In the genomic region with DNA sequence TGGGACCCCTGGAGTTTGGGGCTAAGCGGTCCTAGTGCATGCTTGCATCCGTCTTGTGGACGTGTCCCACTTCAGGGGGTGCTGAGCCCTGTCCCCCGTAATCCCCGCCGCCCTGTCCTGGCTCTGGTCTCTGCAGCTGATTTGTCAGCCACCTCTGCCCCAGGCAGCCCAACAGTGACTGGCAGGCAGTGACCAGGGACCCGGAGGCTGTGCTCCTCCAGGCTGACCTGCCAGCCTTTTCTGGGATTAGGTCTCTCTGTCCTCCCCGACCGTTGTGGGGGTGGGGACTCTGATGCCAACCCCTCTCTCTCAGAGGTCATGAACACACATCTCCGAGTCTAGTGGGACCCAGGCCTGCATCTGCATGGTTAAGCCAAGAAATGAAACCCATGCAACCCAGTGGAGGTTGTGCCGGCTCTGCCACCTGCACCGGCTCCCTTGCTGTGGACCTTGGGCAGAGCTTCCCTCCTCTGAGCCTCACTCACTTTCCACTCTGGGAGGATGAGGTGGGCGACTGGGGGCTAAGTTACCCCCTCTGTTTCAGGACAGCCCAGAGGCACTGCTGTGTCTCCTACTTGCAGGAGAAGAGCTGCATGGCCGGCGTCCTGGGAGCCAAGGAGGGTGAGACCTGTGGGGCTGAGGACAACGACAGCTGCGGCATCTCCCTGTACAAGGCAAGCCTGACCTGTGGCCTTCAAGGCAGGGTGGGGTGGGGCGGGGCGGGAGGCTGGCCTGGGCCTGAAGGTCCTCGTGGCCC, we compare ENCODE assay signal across 1 cellular context.
TF ChIP-seq lines count a peak whose summit lies in the region.

No MANE protein-coding gene starts in this region.

TF ChIP-seq in K562, 482 proteins besides CTCF, POLR2A, EP300 and RAD21 (continued from another document):
- TF ChIP-seq RBBP5 (IDR thresholded peaks at IDR 0.05; ENCODE audit: borderline replicate concordance, insufficient read depth, low read length, poor library complexity, severe bottlenecking) (no peak), ETS2 (tag; IDR thresholded peaks at IDR 0.05; ENCODE audit: borderline replicate concordance, poor library complexity, severe bottlenecking) (no peak), LCOR (CRISPR knock-in tag; IDR thresholded peaks at IDR 0.05) (no peak), DPF2 (IDR thresholded peaks at IDR 0.05) (no peak), ZC3H11A (IDR thresholded peaks at IDR 0.05; ENCODE audit: low read depth, low read length) (no peak), MEIS2 (IDR thresholded peaks at IDR 0.05; ENCODE audit: partially characterized antibody) (no peak), NCOA2 (IDR thresholded peaks at IDR 0.05; ENCODE audit: partially characterized antibody in 2 of 2) (no peak), CBFA2T3 (IDR thresholded peaks at IDR 0.05) (no peak)
- TF ChIP-seq, protein P1, sequence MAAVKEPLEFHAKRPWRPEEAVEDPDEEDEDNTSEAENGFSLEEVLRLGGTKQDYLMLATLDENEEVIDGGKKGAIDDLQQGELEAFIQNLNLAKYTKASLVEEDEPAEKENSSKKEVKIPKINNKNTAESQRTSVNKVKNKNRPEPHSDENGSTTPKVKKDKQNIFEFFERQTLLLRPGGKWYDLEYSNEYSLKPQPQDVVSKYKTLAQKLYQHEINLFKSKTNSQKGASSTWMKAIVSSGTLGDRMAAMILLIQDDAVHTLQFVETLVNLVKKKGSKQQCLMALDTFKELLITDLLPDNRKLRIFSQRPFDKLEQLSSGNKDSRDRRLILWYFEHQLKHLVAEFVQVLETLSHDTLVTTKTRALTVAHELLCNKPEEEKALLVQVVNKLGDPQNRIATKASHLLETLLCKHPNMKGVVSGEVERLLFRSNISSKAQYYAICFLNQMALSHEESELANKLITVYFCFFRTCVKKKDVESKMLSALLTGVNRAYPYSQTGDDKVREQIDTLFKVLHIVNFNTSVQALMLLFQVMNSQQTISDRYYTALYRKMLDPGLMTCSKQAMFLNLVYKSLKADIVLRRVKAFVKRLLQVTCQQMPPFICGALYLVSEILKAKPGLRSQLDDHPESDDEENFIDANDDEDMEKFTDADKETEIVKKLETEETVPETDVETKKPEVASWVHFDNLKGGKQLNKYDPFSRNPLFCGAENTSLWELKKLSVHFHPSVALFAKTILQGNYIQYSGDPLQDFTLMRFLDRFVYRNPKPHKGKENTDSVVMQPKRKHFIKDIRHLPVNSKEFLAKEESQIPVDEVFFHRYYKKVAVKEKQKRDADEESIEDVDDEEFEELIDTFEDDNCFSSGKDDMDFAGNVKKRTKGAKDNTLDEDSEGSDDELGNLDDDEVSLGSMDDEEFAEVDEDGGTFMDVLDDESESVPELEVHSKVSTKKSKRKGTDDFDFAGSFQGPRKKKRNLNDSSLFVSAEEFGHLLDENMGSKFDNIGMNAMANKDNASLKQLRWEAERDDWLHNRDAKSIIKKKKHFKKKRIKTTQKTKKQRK (IDR thresholded peaks at IDR 0.05; ENCODE audit: borderline replicate concordance, low read depth, low read length), result no peak
